ENCODE assay signal across 2 cellular contexts in genomic region chr19:3389876-3390361, GRCh38.
TF ChIP-seq lines count a peak whose summit lies in the region.

No MANE protein-coding gene starts in this region.

TF ChIP-seq in K562, 482 proteins besides CTCF, POLR2A, EP300 and RAD21:
- TF ChIP-seq CREB5 (CRISPR knock-in tag; IDR thresholded peaks at IDR 0.05) (no peak), CEBPB (tag; IDR thresholded peaks at IDR 0.05) (peak; percentile 31), MLLT1 (IDR thresholded peaks at IDR 0.05) (no peak), RBFOX2 (IDR thresholded peaks at IDR 0.05; ENCODE audit: low read depth, low read length) (0 out of 2 replicates have a peak, but pooled peaks have one; percentile 24), POLR2G (IDR thresholded peaks at IDR 0.05; ENCODE audit: low read depth, low read length) (peak; percentile 46; the same call in 1 of the 2 replicates), ZBTB33 (CRISPR knock-in tag; IDR thresholded peaks at IDR 0.05) (peak; percentile 54)

TF ChIP-seq in HepG2, 621 proteins besides CTCF, POLR2A, EP300 and RAD21:
- TF ChIP-seq ELK4 (CRISPR knock-in tag; IDR thresholded peaks at IDR 0.05; ENCODE audit: borderline replicate concordance) (no peak), AGO2 (optimal IDR thresholded peaks at IDR 0.05; ENCODE audit: low read depth, low read length) (peak; percentile 32)
